ENCODE assay signal across 10 cellular contexts in the genomic region with DNA sequence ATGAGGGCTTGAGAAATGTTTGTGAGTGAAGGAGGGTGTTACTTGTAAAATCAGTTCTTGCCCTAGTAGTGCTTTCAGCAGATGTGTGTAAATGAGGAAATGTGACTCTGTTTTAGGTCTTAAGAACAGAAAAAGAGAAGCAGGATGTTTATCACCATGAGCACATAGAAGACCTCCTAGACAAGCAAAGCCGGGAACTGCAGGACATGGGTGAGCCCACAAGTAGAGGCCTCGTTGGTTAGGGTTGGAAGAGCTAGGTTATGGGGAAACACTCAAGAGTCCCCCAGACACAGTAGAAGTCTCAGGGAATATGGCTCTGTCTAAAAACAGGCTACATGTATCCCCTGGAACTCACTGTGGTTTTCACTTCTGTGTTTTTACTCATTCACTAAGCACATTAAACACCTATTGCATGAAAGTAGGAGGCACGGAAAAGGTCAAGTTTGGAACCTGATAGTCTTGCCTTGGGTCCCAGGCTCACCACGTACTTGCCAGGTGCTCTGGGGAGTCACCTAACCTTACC. TPM values are rescaled to one million over a fixed set of nuclear protein-coding genes. Genes with fewer than 3 reads are reported as not detected.
DNase-seq lines count a peak whose midpoint lies in the region; ATAC-seq and TF ChIP-seq lines count a peak whose summit lies in the region.
"Had no signal": no experiment of that assay in that cellular context is flagged by ENCODE, and none has a peak within 500 bp of the region (broad histone marks: within the 10 kb centered on the region; RNA-seq: fewer than 3 reads in every experiment).

No MANE protein-coding gene starts in this region.

- TF ChIP-seq POLR2A in stomach (IDR thresholded peaks at IDR 0.05) = no peak

- no peak overlapping the region for H3K27ac Mint-ChIP-seq in H9
- H3K27ac Mint-ChIP-seq: nephron had no signal

- no peak overlapping the region for H4K5ac ChIP-seq in H9 (ENCODE audit: insufficient read length, low read depth, low read length)

- DNase-seq in medulla oblongata (ENCODE audit: extremely low spot score) (peak; percentile 40), cerebellar nuclear complex (lab: John Stamatoyannopoulos, UW) (no peak), stomach (no peak), amniotic stem cell (lab: John Stamatoyannopoulos, UW) (no peak), H9 (no peak)

- no peak overlapping the region for H2AFZ ChIP-seq in H9 (ENCODE audit: low read length)

- H3K27me3 ChIP-seq in stomach = no peaks in the 10 kb centered on the region
- H3K27me3 ChIP-seq in H9 (ENCODE audit: insufficient read depth, low read length) = no peaks in the 10 kb centered on the region
- H3K27me3 ChIP-seq: breast epithelium had no signal

- no peak overlapping the region for H3T11ph ChIP-seq in H9 (ENCODE audit: low read length)

- H2BK20ac ChIP-seq in H9 (ENCODE audit: low read depth, low read length, poor library complexity, severe bottlenecking) = no peak overlapping the region

- no peaks in the 10 kb centered on the region for H3K36me3 ChIP-seq in stomach
- H3K36me3 ChIP-seq: breast epithelium had no signal

- H3K4me1 ChIP-seq in stomach = no peaks in the 10 kb centered on the region
- H3K4me1 ChIP-seq in H9 (ENCODE audit: insufficient read depth, low read length) = no peaks in the 10 kb centered on the region
- H3K4me1 ChIP-seq: breast epithelium had no signal

- H3K4me1 Mint-ChIP-seq in H9 = no peaks in the 10 kb centered on the region
- H3K4me1 Mint-ChIP-seq: nephron had no signal

- H3K4me3 Mint-ChIP-seq in H9 = no peak overlapping the region
- H3K4me3 Mint-ChIP-seq: nephron had no signal

- no peak overlapping the region for H3K18ac ChIP-seq in H9 (ENCODE audit: insufficient read length, low read depth, low read length)

- no peak overlapping the region for H3K4me2 ChIP-seq in H9 (ENCODE audit: insufficient read depth, insufficient read length, low read length)

- no peak overlapping the region for H3K4me3 ChIP-seq in stomach
- H3K4me3 ChIP-seq: breast epithelium had no signal

- no peak overlapping the region for H4K91ac ChIP-seq in H9 (ENCODE audit: insufficient read length, low read depth, low read length)

- H3K23ac ChIP-seq in H9 (ENCODE audit: insufficient read length, low read depth, low read length) = no peak overlapping the region

- no peak overlapping the region for H2BK120ac ChIP-seq in H9 (ENCODE audit: low read depth, low read length, poor library complexity, severe bottlenecking)

- no peak overlapping the region for H3K4ac ChIP-seq in H9 (ENCODE audit: low read depth, low read length)

- H3K9ac ChIP-seq in H9 (ENCODE audit: extremely low read depth, insufficient read length, low read length) = no peak overlapping the region

- H3K14ac ChIP-seq in H9 (ENCODE audit: insufficient read depth, low read length) = no peak overlapping the region

- H2BK15ac ChIP-seq in H9 (ENCODE audit: low read depth, low read length) = no peak overlapping the region

- H3K79me1 ChIP-seq in H9 (ENCODE audit: insufficient read depth, low read depth, low read length, poor library complexity, severe bottlenecking) = no peaks in the 10 kb centered on the region

- H4K8ac ChIP-seq in H9 (replicated peaks; ENCODE audit: insufficient read length, low read depth, low read length) = no peak overlapping the region

- TF ChIP-seq EP300 in stomach (IDR thresholded peaks at IDR 0.05) = no peak

- H2BK5ac ChIP-seq in H9 (ENCODE audit: insufficient read length, low read length) = no peak overlapping the region

- H2BK12ac ChIP-seq in H9 (ENCODE audit: insufficient read length, low read depth, low read length) = no peak overlapping the region

- peak; percentile 65 for ATAC-seq in GM18870 (IDR thresholded peaks at IDR 0.05; ENCODE audit: unreplicated experiment)
- ATAC-seq in GM21825 (IDR thresholded peaks at IDR 0.05; ENCODE audit: unreplicated experiment) = peak; percentile 68
- peak; percentile 54 for ATAC-seq in HG03521 (IDR thresholded peaks at IDR 0.05; ENCODE audit: unreplicated experiment)

- no peaks in the 10 kb centered on the region for H3K23me2 ChIP-seq in H9 (ENCODE audit: insufficient read length, low read depth, low read length, poor library complexity, severe bottlenecking)

- H4K20me1 ChIP-seq in H9 (ENCODE audit: control insufficient read depth, insufficient read depth, insufficient read length) = no peaks in the 10 kb centered on the region

- H3K79me2 ChIP-seq in H9 (ENCODE audit: insufficient read depth, low read length) = no peaks in the 10 kb centered on the region

- intact Hi-C loops in stomach (cut with DNase I; ENCODE audit: low total_unique reads) = loop anchor here (10.0 kb wide), 1 partner anchor 193 kb away; no protein-coding TSS in a partner anchor

- no peaks in the 10 kb centered on the region for H3K9me3 Mint-ChIP-seq in H9
- H3K9me3 Mint-ChIP-seq: nephron had no signal

- no peak overlapping the region for H2AK5ac ChIP-seq in H9 (ENCODE audit: insufficient read length, low read length)

- H3K9me3 ChIP-seq in stomach (no peaks in the 10 kb centered on the region), H9 (ENCODE audit: control insufficient read depth, low read depth, low read length) (no peaks in the 10 kb centered on the region)
- H3K9me3 ChIP-seq: breast epithelium had no signal

- H3K36me3 Mint-ChIP-seq in H9 (ENCODE audit: insufficient read depth in 1 of 3, low read depth in 3 of 3) = no peaks in the 10 kb centered on the region

- peaks cover 5% of the 10 kb centered on the region for H3K27me3 Mint-ChIP-seq in H9 (ENCODE audit: low read depth)

- H3K56ac ChIP-seq in H9 (ENCODE audit: insufficient read length, low read depth, low read length) = no peak overlapping the region

- TF ChIP-seq CTCF in stomach (IDR thresholded peaks at IDR 0.05) (no peak), H9 (conservative IDR thresholded peaks at IDR 0.05) (no peak)

- WGBS in stomach, 5 donors = 68 to 76% (median 71%) methylated on average over 4 of the region's 4 CpGs
- no CpG with 5 or more reads among the region's 4 CpGs for WGBS in H9 (ENCODE audit: extremely low coverage, insufficient read length, low lambda C conversion rate)

- H3K27ac ChIP-seq in stomach = peak overlapping the region in 1 of 5 donors; percentile 8
- no peak overlapping the region for H3K27ac ChIP-seq in H9 (ENCODE audit: insufficient read length, low read depth, low read length)
- H3K27ac ChIP-seq: breast epithelium had no signal

RNA-seq across cellular contexts. Expression of a gene that starts 48.5 kb away (rescaled TPM):
- total RNA-seq in stomach = 10 to 100 TPM in 3 of 5 donors, 1 to 10 TPM in 2; 7.0 to 41.9 (median 13.6) TPM
- 10 to 100 TPM; 19.2 to 38.8 (median 26.5) TPM for polyA plus RNA-seq in stomach
- 19.1 and 19.6 TPM in 2 replicates for total RNA-seq in H9 (2021)

RNA-seq across cellular contexts. Expression of a gene that starts 49.2 kb away (rescaled TPM):
- total RNA-seq in stomach (1 to 10 TPM in 1 of 5 donors, under 1 TPM in 1, not detected in 3; 0.37 to 1.4 TPM), H9 (2021) (0.11 and 0.33 TPM in 2 replicates)
- polyA plus RNA-seq in stomach = under 1 TPM; 0.08 to 0.15 (median 0.12) TPM

RNA-seq across cellular contexts. Expression of a gene that starts 49.2 kb away (rescaled TPM):
- total RNA-seq in stomach (10 to 100 TPM in 4 of 5 donors, 1 to 10 TPM in 1; 4.1 to 53.3 (median 37.2) TPM), H9 (2021) (84.3 and 84.7 TPM in 2 replicates)
- polyA plus RNA-seq in stomach = 10 to 100 TPM; 50.4 to 58.9 (median 52.5) TPM
